ENCODE assay signal across 23 cellular contexts in the genomic region with DNA sequence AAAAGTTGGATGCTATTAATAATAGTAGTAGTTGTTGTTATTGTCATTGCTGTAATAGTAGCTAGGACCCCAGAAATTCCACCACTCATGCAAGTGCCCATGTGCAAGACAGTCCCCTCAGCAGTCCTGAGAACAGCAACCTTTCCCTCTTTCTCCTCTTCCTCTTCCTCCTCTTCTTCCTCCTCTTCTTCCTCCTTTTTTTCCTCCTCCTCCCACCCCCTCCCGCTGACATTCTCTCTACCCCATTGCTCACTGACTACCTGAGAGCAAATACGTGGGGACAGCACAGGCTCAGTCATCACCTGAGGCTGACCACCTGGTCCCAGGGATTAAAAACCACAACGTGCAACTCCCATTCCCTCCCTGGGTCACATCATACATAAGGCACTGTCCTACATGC. TPM values are rescaled to one million over a fixed set of nuclear protein-coding genes. Genes with fewer than 3 reads are reported as not detected.
DNase-seq lines count a peak whose midpoint lies in the region; ATAC-seq and TF ChIP-seq lines count a peak whose summit lies in the region.
"Had no signal": no experiment of that assay in that cellular context is flagged by ENCODE, and none has a peak within 500 bp of the region (broad histone marks: within the 10 kb centered on the region; RNA-seq: fewer than 3 reads in every experiment).

No MANE protein-coding gene starts in this region.

- no peak overlapping the region for H2AFZ ChIP-seq in trophoblast cell (ENCODE audit: insufficient read depth, low read length, poor library complexity)

- intact Hi-C loops in activated CD8-positive, alpha-beta T cell treated with anti-CD3 and anti-CD28 coated beads for 36 hours (cut with micrococcal nuclease) = no loop called here
- intact Hi-C loops in CD14-positive monocyte (cut with micrococcal nuclease) (no loop called here), right lobe of liver (cut with DNase I) (no loop called here)

- no peak overlapping the region for H2BK120ac ChIP-seq in trophoblast cell (ENCODE audit: insufficient read depth, low read length, poor library complexity)

- no peak overlapping the region for H3K4me2 ChIP-seq in trophoblast cell (ENCODE audit: low read length)

- no peak overlapping the region for H3K23ac ChIP-seq in trophoblast cell (ENCODE audit: low read length)

- H3K36me3 ChIP-seq in trophoblast cell (ENCODE audit: control insufficient read depth in 1 of 2, insufficient read depth in 2 of 2, low read length in 2 of 2) = no peaks in the 10 kb centered on the region
- H3K36me3 ChIP-seq in right lobe of liver = no peaks in the 10 kb centered on the region
- H3K36me3 ChIP-seq: BLaER1 treated with 17β-estradiol and CSF1 and Interleukin-3, amounts not matched to agents 10 nM and 100 nM; HAP-1 had no signal

- H3K27me3 ChIP-seq in trophoblast cell (ENCODE audit: insufficient read depth, low read length) (no peaks in the 10 kb centered on the region), right lobe of liver (no peaks in the 10 kb centered on the region)
- H3K27me3 ChIP-seq: BLaER1 treated with 17β-estradiol and CSF1 and Interleukin-3, amounts not matched to agents 10 nM and 100 nM had no signal

- H3K9me3 ChIP-seq in trophoblast cell (ENCODE audit: insufficient read depth, low read depth, low read length) (peaks cover 3% of the 10 kb centered on the region), right lobe of liver (no peaks in the 10 kb centered on the region)
- H3K9me3 ChIP-seq: HAP-1 had no signal

- CTCF ChIA-PET in activated CD8-positive, alpha-beta T cell treated with anti-CD3 and anti-CD28 coated beads, Interleukin-2, amount 10 ng/mL, durations not matched to agents 7 days and 5 days (lab: Charles Lee) = no interaction called here
- CTCF ChIA-PET in activated CD8-positive, alpha-beta T cell treated with anti-CD3 and anti-CD28 coated beads for 36 hours (lab: Charles Lee) = no interaction called here

- peak overlapping the region; percentile 32 for H3K27ac Mint-ChIP-seq in activated CD8-positive, alpha-beta T cell treated with anti-CD3 and anti-CD28 coated beads, Interleukin-2, amount 10 ng/mL, durations not matched to agents 7 days and 5 days
- H3K27ac Mint-ChIP-seq in activated CD8-positive, alpha-beta T cell treated with anti-CD3 and anti-CD28 coated beads for 36 hours = no peak overlapping the region
- H3K27ac Mint-ChIP-seq in CD14-positive monocyte (no peak overlapping the region), chondrocyte (ENCODE audit: unreplicated experiment) (no peak overlapping the region)

- H3K4me3 ChIP-seq in trophoblast cell (ENCODE audit: low read depth, low read length) (no peak overlapping the region), right lobe of liver (no peak overlapping the region)
- H3K4me3 ChIP-seq: BLaER1 treated with 17β-estradiol and CSF1 and Interleukin-3, amounts not matched to agents 10 nM and 100 nM; HAP-1 had no signal

- H3K9ac ChIP-seq in trophoblast cell (ENCODE audit: low read length) = no peak overlapping the region
- H3K9ac ChIP-seq: BLaER1 treated with 17β-estradiol and CSF1 and Interleukin-3, amounts not matched to agents 10 nM and 100 nM had no signal

- no peak overlapping the region for H3K18ac ChIP-seq in trophoblast cell (ENCODE audit: low read length)

- POLR2A ChIA-PET in activated CD8-positive, alpha-beta T cell treated with anti-CD3 and anti-CD28 coated beads, Interleukin-2, amount 10 ng/mL, durations not matched to agents 7 days and 5 days (lab: Charles Lee) = no interaction called here
- POLR2A ChIA-PET in activated CD8-positive, alpha-beta T cell treated with anti-CD3 and anti-CD28 coated beads for 36 hours (lab: Charles Lee) = interaction anchor here (1.4 kb wide), 1 partner anchor 15 kb away, joined by 3 read pairs; no protein-coding TSS in a partner anchor

- H2BK12ac ChIP-seq in trophoblast cell (ENCODE audit: low read length) = peak overlapping the region; percentile 46

- no peak overlapping the region for H4K8ac ChIP-seq in trophoblast cell (ENCODE audit: low read depth, low read length)

- H4K91ac ChIP-seq in trophoblast cell (ENCODE audit: low read depth, low read length) = no peak overlapping the region

- no peak for TF ChIP-seq POLR2A in right lobe of liver (IDR thresholded peaks at IDR 0.05)

- no peak overlapping the region for H2BK5ac ChIP-seq in trophoblast cell (ENCODE audit: low read depth, low read length, poor library complexity)

- H3K27me3 Mint-ChIP-seq in activated CD8-positive, alpha-beta T cell treated with anti-CD3 and anti-CD28 coated beads, Interleukin-2, amount 10 ng/mL, durations not matched to agents 7 days and 5 days (ENCODE audit: low read depth) = peaks cover 2% of the 10 kb centered on the region
- no peaks in the 10 kb centered on the region for H3K27me3 Mint-ChIP-seq in activated CD8-positive, alpha-beta T cell treated with anti-CD3 and anti-CD28 coated beads for 36 hours
- H3K27me3 Mint-ChIP-seq in CD14-positive monocyte (ENCODE audit: low read depth in 3 of 3) = peaks cover under 1 to 9% (median 3%) of the 10 kb centered on the region in 3 donors
- H3K27me3 Mint-ChIP-seq in chondrocyte (ENCODE audit: low read depth) = no peaks in the 10 kb centered on the region

- no peak overlapping the region for H2AK5ac ChIP-seq in trophoblast cell (ENCODE audit: low read length)

- DNase-seq in activated CD8-positive, alpha-beta T cell treated with anti-CD3 and anti-CD28 coated beads, Interleukin-2, amount 10 ng/mL, durations not matched to agents 7 days and 5 days = no peak
- no peak for DNase-seq in activated CD8-positive, alpha-beta T cell treated with anti-CD3 and anti-CD28 coated beads for 36 hours
- DNase-seq in CD14-positive monocyte (ENCODE audit: low spot score) = peak; percentile 3
- DNase-seq in chondrocyte (ENCODE audit: low spot score) = peak; percentile 11
- no peak for DNase-seq in trophoblast cell
- DNase-seq in right lobe of liver = no peak
- DNase-seq in NCI-H187 (lab: John Stamatoyannopoulos, UW) = no peak
- no peak for DNase-seq in NCI-H748 (lab: John Stamatoyannopoulos, UW; ENCODE audit: unreplicated experiment)
- DNase-seq: ACHN; Calu3; CD8-positive, alpha-beta T cell; DMS153; Karpas-422; NCI-H1694; NCI-H2081 treated with DMSO at 0.1 percent for 48 hours; NCI-H2171 treated with DMSO at 0.1 percent for 48 hours; NCI-H446; NCI-H526; OCI-M1 had no signal

- ATAC-seq in activated CD8-positive, alpha-beta T cell treated with anti-CD3 and anti-CD28 coated beads, Interleukin-2, amount 10 ng/mL, durations not matched to agents 7 days and 5 days = no peak
- no peak for ATAC-seq in activated CD8-positive, alpha-beta T cell treated with anti-CD3 and anti-CD28 coated beads for 36 hours
- no peak for ATAC-seq in right lobe of liver
- ATAC-seq: Right ventricle myocardium inferior had no signal

- H3K4me1 ChIP-seq in trophoblast cell (ENCODE audit: control insufficient read depth in 1 of 2, insufficient read depth in 2 of 2, low read length in 2 of 2) (peaks cover 0 to 3% of the 10 kb centered on the region in 2 experiments), right lobe of liver (no peaks in the 10 kb centered on the region)
- H3K4me1 ChIP-seq: HAP-1 had no signal

- H3K4ac ChIP-seq in trophoblast cell (ENCODE audit: low read depth, low read length) = no peak overlapping the region

- TF ChIP-seq CTCF in activated CD8-positive, alpha-beta T cell treated with anti-CD3 and anti-CD28 coated beads for 36 hours (IDR thresholded peaks at IDR 0.05) = no peak
- TF ChIP-seq CTCF in CD14-positive monocyte (IDR thresholded peaks at IDR 0.05) = no peak
- no peak for TF ChIP-seq CTCF in chondrocyte (IDR thresholded peaks at IDR 0.05)
- TF ChIP-seq CTCF in right lobe of liver (IDR thresholded peaks at IDR 0.05) = no peak

- H3K79me2 ChIP-seq in trophoblast cell (ENCODE audit: control insufficient read depth, insufficient read depth, low read length, poor library complexity) = no peaks in the 10 kb centered on the region

- H3K14ac ChIP-seq in trophoblast cell (ENCODE audit: low read length) = no peak overlapping the region

- no peak overlapping the region for H3K27ac ChIP-seq in trophoblast cell (ENCODE audit: low read depth, low read length)
- no peak overlapping the region for H3K27ac ChIP-seq in right lobe of liver
- H3K27ac ChIP-seq: 22Rv1; BLaER1 treated with 17β-estradiol and CSF1 and Interleukin-3, amounts not matched to agents 10 nM and 100 nM had no signal

- WGBS in trophoblast cell (ENCODE audit: extremely low coverage, insufficient coverage, insufficient read length) = no CpG with 5 or more reads among the region's 3 CpGs
- 43% methylated on average over 2 of the region's 3 CpGs for WGBS in right lobe of liver (ENCODE audit: insufficient coverage, low coverage, low lambda C conversion rate, missing lambda C conversion rate)

- H3K36me3 Mint-ChIP-seq in activated CD8-positive, alpha-beta T cell treated with anti-CD3 and anti-CD28 coated beads, Interleukin-2, amount 10 ng/mL, durations not matched to agents 7 days and 5 days (ENCODE audit: low read depth) = peaks cover 8% of the 10 kb centered on the region
- no peaks in the 10 kb centered on the region for H3K36me3 Mint-ChIP-seq in activated CD8-positive, alpha-beta T cell treated with anti-CD3 and anti-CD28 coated beads for 36 hours (ENCODE audit: low read depth)
- H3K36me3 Mint-ChIP-seq in CD14-positive monocyte (peaks cover 0 to 5% of the 10 kb centered on the region in 2 donors), chondrocyte (ENCODE audit: low read depth) (peaks cover 6% of the 10 kb centered on the region)
- H3K36me3 Mint-ChIP-seq: CD8-positive, alpha-beta T cell had no signal

- H3K4me3 Mint-ChIP-seq in activated CD8-positive, alpha-beta T cell treated with anti-CD3 and anti-CD28 coated beads, Interleukin-2, amount 10 ng/mL, durations not matched to agents 7 days and 5 days = no peak overlapping the region
- H3K4me3 Mint-ChIP-seq in activated CD8-positive, alpha-beta T cell treated with anti-CD3 and anti-CD28 coated beads for 36 hours = no peak overlapping the region
- H3K4me3 Mint-ChIP-seq in CD14-positive monocyte (no peak overlapping the region), chondrocyte (ENCODE audit: unreplicated experiment) (no peak overlapping the region)

- H3K9me3 Mint-ChIP-seq in activated CD8-positive, alpha-beta T cell treated with anti-CD3 and anti-CD28 coated beads, Interleukin-2, amount 10 ng/mL, durations not matched to agents 7 days and 5 days (ENCODE audit: insufficient read depth) = peaks cover 6% of the 10 kb centered on the region
- H3K9me3 Mint-ChIP-seq in activated CD8-positive, alpha-beta T cell treated with anti-CD3 and anti-CD28 coated beads for 36 hours = peaks cover 10% of the 10 kb centered on the region
- peaks cover 6 to 15% (median 11%) of the 10 kb centered on the region in 7 donors for H3K9me3 Mint-ChIP-seq in CD14-positive monocyte
- peaks cover 16% of the 10 kb centered on the region for H3K9me3 Mint-ChIP-seq in chondrocyte (ENCODE audit: low read depth)

- H3K79me1 ChIP-seq in trophoblast cell (ENCODE audit: low read length) = peaks cover 2% of the 10 kb centered on the region

- no peak overlapping the region for H4K12ac ChIP-seq in trophoblast cell (ENCODE audit: low read depth, low read length)

- H3K4me1 Mint-ChIP-seq in activated CD8-positive, alpha-beta T cell treated with anti-CD3 and anti-CD28 coated beads, Interleukin-2, amount 10 ng/mL, durations not matched to agents 7 days and 5 days (ENCODE audit: low read depth) = peaks cover 30% of the 10 kb centered on the region
- H3K4me1 Mint-ChIP-seq in activated CD8-positive, alpha-beta T cell treated with anti-CD3 and anti-CD28 coated beads for 36 hours (ENCODE audit: low read depth) = peaks cover 19% of the 10 kb centered on the region
- peaks cover 9% of the 10 kb centered on the region for H3K4me1 Mint-ChIP-seq in CD14-positive monocyte
- H3K4me1 Mint-ChIP-seq in chondrocyte (ENCODE audit: low read depth) = peaks cover 22% of the 10 kb centered on the region

RNA-seq across cellular contexts. Expression of a gene that starts 41.8 kb away (rescaled TPM):
- 10 to 100 TPM; 23.8 to 24.1 TPM for total RNA-seq in activated CD8-positive, alpha-beta T cell treated with anti-CD3 and anti-CD28 coated beads, Interleukin-2, amount 10 ng/mL, durations not matched to agents 7 days and 5 days
- total RNA-seq in activated CD8-positive, alpha-beta T cell treated with anti-CD3 and anti-CD28 coated beads for 36 hours = 10 to 100 TPM; 17.4 to 18.1 TPM
- 1 to 10 TPM; 1.4 to 1.5 TPM for polyA plus RNA-seq in CD14-positive monocyte
- total RNA-seq in chondrocyte (61.2 to 99.9 TPM (median 70.1 TPM) in 3 replicates), right lobe of liver (10 to 100 TPM in 4 of 6 experiments, 1 to 10 TPM in 2; 8.2 to 13.5 (median 11.0) TPM)
- 108 and 116 TPM in 2 replicates for polyA plus RNA-seq in trophoblast cell (2013)

Comparison
In these comparisons a context has a peak if more than half of its experiments do, and no peak if none do; other contexts are left out.
1. DNase-seq: peak in CD14-positive monocyte (single experiment) and chondrocyte (single experiment); none in activated CD8-positive, alpha-beta T cell treated with anti-CD3 and anti-CD28 coated beads, Interleukin-2, amount 10 ng/mL, durations not matched to agents 7 days and 5 days (single experiment), activated CD8-positive, alpha-beta T cell treated with anti-CD3 and anti-CD28 coated beads for 36 hours (single experiment), trophoblast cell (0 of 2), right lobe of liver (0 of 3), NCI-H187 (0 of 2) and NCI-H748 (single experiment).